8 cellular contexts compared by ENCODE assay signal in the genomic region with DNA sequence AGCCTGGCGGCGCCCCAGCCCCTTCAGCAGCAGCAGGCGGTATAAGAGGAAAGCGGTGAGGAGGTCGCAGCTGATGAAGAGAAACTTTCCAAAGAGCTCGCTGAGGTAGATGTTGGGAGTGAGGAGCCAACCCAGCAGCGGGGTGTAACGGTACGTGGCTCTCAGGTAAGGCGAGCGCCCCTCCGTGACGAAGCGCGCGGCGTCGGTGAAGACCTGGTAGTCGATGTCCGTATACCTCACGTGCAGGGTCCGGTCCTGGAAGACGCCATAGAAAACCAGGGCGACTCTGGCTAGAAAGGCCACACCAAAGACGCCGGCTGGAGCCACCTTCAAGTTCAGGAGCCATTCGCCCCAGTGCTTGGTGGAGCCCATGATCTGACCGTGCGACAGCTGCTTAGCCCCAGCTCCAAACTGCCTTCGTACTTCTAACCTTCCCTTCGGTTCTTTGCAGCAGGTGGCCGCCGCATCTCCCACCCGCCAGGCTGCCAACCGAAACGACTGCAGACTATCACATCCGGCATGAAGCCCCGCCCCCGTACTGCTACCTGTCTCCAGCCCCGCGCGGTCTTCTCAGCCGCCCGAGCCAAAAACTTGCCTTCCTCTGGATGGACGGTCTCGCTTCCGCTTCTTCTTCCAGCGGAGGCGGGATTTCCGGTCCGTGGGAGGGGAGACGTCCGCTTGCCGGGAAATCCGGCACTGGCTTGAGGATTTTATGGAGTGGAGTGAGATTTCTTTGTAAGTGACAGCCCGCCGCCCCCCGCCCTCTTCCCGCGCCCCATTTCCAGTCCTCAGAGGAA. TPM values are rescaled to one million over a fixed set of nuclear protein-coding genes. Genes with fewer than 3 reads are reported as not detected.
DNase-seq lines count a peak whose midpoint lies in the region; ATAC-seq and TF ChIP-seq lines count a peak whose summit lies in the region.

A gene (minus strand): TSS at position 623 of the 797 bp plus-strand sequence. CDS start 251 bp downstream, at position 372.

- H3K9me3 ChIP-seq in CD4-positive, alpha-beta T cell (ENCODE audit: control insufficient read depth, low read length): no peaks in the 10 kb centered on the region

- no peaks in the 10 kb centered on the region for H3K9me3 Mint-ChIP-seq in CD4-positive, alpha-beta T cell
- no peaks in the 10 kb centered on the region for H3K9me3 Mint-ChIP-seq in activated CD4-positive, alpha-beta memory T cell treated with anti-CD3 and anti-CD28 coated beads for 36 hours

- peak within 1 kb of the TSS; percentile 98 for H3K4me3 Mint-ChIP-seq in CD4-positive, alpha-beta T cell
- peak within 1 kb of the TSS; percentile 96 for H3K4me3 Mint-ChIP-seq in activated CD4-positive, alpha-beta memory T cell treated with anti-CD3 and anti-CD28 coated beads for 36 hours

- WGBS in lower leg skin, 2 donors: 0% methylated on average over 50 to 58 of the region's 60 CpGs

- POLR2A ChIA-PET in CD4-positive, alpha-beta T cell (lab: Charles Lee): interaction anchor here (0.9 to 2.6 kb wide), 10 partner anchors 9 to 250 kb away, joined by 3 to 15 read pairs (median 4); a partner anchor contains a TSS
- POLR2A ChIA-PET in activated CD4-positive, alpha-beta memory T cell treated with anti-CD3 and anti-CD28 coated beads for 36 hours (lab: Charles Lee): interaction anchor here (0.6 to 3.6 kb wide), 8 partner anchors 8 to 154 kb away, joined by 3 to 11 read pairs (median 4); a partner anchor contains a TSS

- peaks cover 13% of the 10 kb centered on the region for H3K36me3 Mint-ChIP-seq in CD4-positive, alpha-beta T cell (ENCODE audit: low read depth)
- peaks cover 1% of the 10 kb centered on the region for H3K36me3 Mint-ChIP-seq in activated CD4-positive, alpha-beta memory T cell treated with anti-CD3 and anti-CD28 coated beads for 36 hours

- CTCF ChIA-PET in CD4-positive, alpha-beta T cell (lab: Charles Lee): interaction anchor here (0.8 to 5.1 kb wide), 9 partner anchors 9 to 260 kb away, joined by 3 to 24 read pairs (median 4); a partner anchor contains a TSS
- CTCF ChIA-PET in activated CD4-positive, alpha-beta memory T cell treated with anti-CD3 and anti-CD28 coated beads for 36 hours (lab: Charles Lee): interaction anchor here (0.8 to 5.8 kb wide), 12 partner anchors 10 to 251 kb away, joined by 3 to 52 read pairs (median 4); a partner anchor contains a TSS

- no peak for TF ChIP-seq CTCF in CD4-positive, alpha-beta T cell (IDR thresholded peaks at IDR 0.05)
- TF ChIP-seq CTCF in dorsolateral prefrontal cortex (IDR thresholded peaks at IDR 0.05 in 54 of 56, conservative IDR thresholded peaks at IDR 0.05 in 2 of 56; ENCODE audit: low read depth in 1 of 56, partially characterized antibody in 56 of 56) (peak in 24 of 56 donors; percentile 6 to 45 (median 25)), lower leg skin (IDR thresholded peaks at IDR 0.05) (no peak)

- intact Hi-C loops in CD4-positive, alpha-beta T cell (cut with DNase I, micrococcal nuclease): loop anchor here (1.0 to 5.0 kb wide), 5 partner anchors 66 to 1491 kb away; a partner anchor contains a TSS
- intact Hi-C loops in activated CD4-positive, alpha-beta memory T cell treated with anti-CD3 and anti-CD28 coated beads for 36 hours (cut with micrococcal nuclease): loop anchor here (1.0 to 5.0 kb wide), 5 partner anchors 51 to 1019 kb away; a partner anchor contains a TSS
- intact Hi-C loops in dorsolateral prefrontal cortex (cut with DNase I): no loop called here
- intact Hi-C loops in lower leg skin (cut with DNase I; ENCODE audit: low total_unique reads): no loop called here

- peak; percentile 82 to 96 (median 92) for DNase-seq in CD4-positive, alpha-beta T cell
- DNase-seq in NCI-H82 (lab: John Stamatoyannopoulos, UW): peak; percentile 99
- peak; percentile 97 for DNase-seq in activated CD4-positive, alpha-beta memory T cell treated with anti-CD3 and anti-CD28 coated beads for 36 hours
- DNase-seq in dorsolateral prefrontal cortex: peak; percentile 86 to 98 (median 92)
- peak; percentile 93 to 98 for DNase-seq in lower leg skin (ENCODE audit: low spot score in 2 of 2)
- peak; percentile 90 to 91 for DNase-seq in stimulated activated CD4-positive, alpha-beta T cell treated with anti-CD3 and anti-CD28 coated beads, Interleukin-4, amount 100 ng/mL, for 4 hours

- no peak for TF ChIP-seq POLR2A in lower leg skin (IDR thresholded peaks at IDR 0.05)

- H3K27me3 Mint-ChIP-seq in CD4-positive, alpha-beta T cell: no peaks in the 10 kb centered on the region
- H3K27me3 Mint-ChIP-seq in activated CD4-positive, alpha-beta memory T cell treated with anti-CD3 and anti-CD28 coated beads for 36 hours: no peaks in the 10 kb centered on the region

- peaks cover 50% of the 10 kb centered on the region for H3K4me1 Mint-ChIP-seq in CD4-positive, alpha-beta T cell (ENCODE audit: low read depth)
- H3K4me1 Mint-ChIP-seq in activated CD4-positive, alpha-beta memory T cell treated with anti-CD3 and anti-CD28 coated beads for 36 hours (ENCODE audit: low read depth): peaks cover 33% of the 10 kb centered on the region

- peak within 1 kb of the TSS; percentile 58 to 98 (median 84) for H3K4me3 ChIP-seq in dorsolateral prefrontal cortex
- peak within 1 kb of the TSS; percentile 64 for H3K4me3 ChIP-seq in lower leg skin (ENCODE audit: low read depth, poor library complexity, severe bottlenecking)

- H3K27ac Mint-ChIP-seq in CD4-positive, alpha-beta T cell: peak within 1 kb of the TSS; percentile 94
- peak within 1 kb of the TSS; percentile 89 for H3K27ac Mint-ChIP-seq in activated CD4-positive, alpha-beta memory T cell treated with anti-CD3 and anti-CD28 coated beads for 36 hours

- no peaks in the 10 kb centered on the region for H3K27me3 ChIP-seq in CD4-positive, alpha-beta T cell (ENCODE audit: control insufficient read depth, insufficient read depth, low read length)
- no peaks in the 10 kb centered on the region for H3K27me3 ChIP-seq in dorsolateral prefrontal cortex

- peak; percentile 98 for ATAC-seq in CD4-positive, alpha-beta T cell (ENCODE audit: poor library complexity)
- ATAC-seq in GM19452 (IDR thresholded peaks at IDR 0.05; ENCODE audit: unreplicated experiment) (peak; percentile 93), HG03575 (IDR thresholded peaks at IDR 0.05; ENCODE audit: extremely low read depth, insufficient number of reproducible peaks, low FRiP score, unreplicated experiment) (peak; percentile 68)

- peak within 1 kb of the TSS; percentile 52 for H3K27ac ChIP-seq in CD4-positive, alpha-beta T cell (ENCODE audit: low read depth, low read length)
- H3K27ac ChIP-seq in dorsolateral prefrontal cortex: peak within 1 kb of the TSS in 57 of 59 donors; percentile 3 to 88 (median 77)

RNA-seq across cellular contexts. Expression of the gene that starts here (rescaled TPM):
- total RNA-seq in CD4-positive, alpha-beta T cell: 1 to 10 TPM; 2.1 to 2.2 TPM
- total RNA-seq in activated CD4-positive, alpha-beta memory T cell treated with anti-CD3 and anti-CD28 coated beads for 36 hours: 1 to 10 TPM; 4.4 to 4.7 TPM
- total RNA-seq in dorsolateral prefrontal cortex: 10 to 100 TPM in 7 of 120 experiments, 1 to 10 TPM in 113; 4.7 to 13.1 (median 7.1) TPM
- total RNA-seq in lower leg skin: 1 to 10 TPM; 2.4 to 4.5 (median 3.6) TPM

Comparison
In these comparisons a context has a peak if more than half of its experiments do, and no peak if none do; other contexts are left out.
1. Peak in every context shown above with its lines: DNase-seq, ATAC-seq, H3K4me3 ChIP-seq and H3K27ac ChIP-seq.
2. intact Hi-C loops: an anchor here in CD4-positive, alpha-beta T cell (1.0 to 5.0 kb wide) and activated CD4-positive, alpha-beta memory T cell treated with anti-CD3 and anti-CD28 coated beads for 36 hours (1.0 to 5.0 kb wide); none called in dorsolateral prefrontal cortex and lower leg skin.